In the genomic region with DNA sequence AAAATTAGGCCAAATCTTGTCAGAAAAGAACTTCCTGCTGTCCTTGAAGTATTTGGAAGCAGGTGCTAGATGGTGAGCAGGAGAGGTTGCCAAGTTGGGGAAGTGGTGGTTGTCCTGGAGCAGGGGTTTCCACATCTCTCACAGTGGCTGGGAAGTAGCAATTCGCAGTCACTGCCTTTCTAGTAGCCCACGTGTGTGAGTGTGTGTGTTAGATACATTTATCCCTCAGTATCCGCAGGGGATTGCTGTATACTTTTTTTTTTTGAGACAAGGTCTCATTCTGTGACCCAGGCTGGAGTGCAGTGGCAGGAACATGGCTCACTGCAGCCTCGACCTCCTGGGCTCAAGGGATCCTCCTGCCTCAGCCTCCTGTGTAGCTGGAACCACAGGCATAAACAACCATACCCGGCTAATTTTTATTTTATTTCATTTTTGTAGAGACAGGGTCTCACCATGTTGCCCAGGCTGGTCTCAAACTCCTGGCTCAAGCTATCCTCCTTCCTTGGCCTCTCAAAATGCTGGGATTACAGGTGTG, we compare ENCODE assay signal across 2 cellular contexts.
TF ChIP-seq lines count a peak whose summit lies in the region.

No MANE protein-coding gene starts in this region.

TF ChIP-seq in HEK293, 187 proteins besides CTCF, POLR2A, EP300 and RAD21 (continued from another document):
- TF ChIP-seq ZNF518A (tag by site-specific recombination; conservative IDR thresholded peaks at IDR 0.05; ENCODE audit: low read depth) = no peak
- TF ChIP-seq ZNF792 (tag by site-specific recombination; IDR thresholded peaks at IDR 0.05) = peak; percentile 51; the same call in 1 of the 2 replicates
- no peak for TF ChIP-seq ZNF248 (tag by site-specific recombination; IDR thresholded peaks at IDR 0.05)
- no peak for TF ChIP-seq ZSCAN5A (tag by site-specific recombination; IDR thresholded peaks at IDR 0.05)
- no peak for TF ChIP-seq ZSCAN16 (tag by site-specific recombination; IDR thresholded peaks at IDR 0.05)
- no peak for TF ChIP-seq ZNF621 (tag by site-specific recombination; IDR thresholded peaks at IDR 0.05)
- no peak for TF ChIP-seq ZXDB (tag by site-specific recombination; IDR thresholded peaks at IDR 0.05)
- TF ChIP-seq WT1 (tag by site-specific recombination; IDR thresholded peaks at IDR 0.05) = no peak
- no peak for TF ChIP-seq ZNF169 (tag by site-specific recombination; IDR thresholded peaks at IDR 0.05)
- TF ChIP-seq ZNF114 (tag by site-specific recombination; IDR thresholded peaks at IDR 0.05) = no peak
- TF ChIP-seq, protein P1, sequence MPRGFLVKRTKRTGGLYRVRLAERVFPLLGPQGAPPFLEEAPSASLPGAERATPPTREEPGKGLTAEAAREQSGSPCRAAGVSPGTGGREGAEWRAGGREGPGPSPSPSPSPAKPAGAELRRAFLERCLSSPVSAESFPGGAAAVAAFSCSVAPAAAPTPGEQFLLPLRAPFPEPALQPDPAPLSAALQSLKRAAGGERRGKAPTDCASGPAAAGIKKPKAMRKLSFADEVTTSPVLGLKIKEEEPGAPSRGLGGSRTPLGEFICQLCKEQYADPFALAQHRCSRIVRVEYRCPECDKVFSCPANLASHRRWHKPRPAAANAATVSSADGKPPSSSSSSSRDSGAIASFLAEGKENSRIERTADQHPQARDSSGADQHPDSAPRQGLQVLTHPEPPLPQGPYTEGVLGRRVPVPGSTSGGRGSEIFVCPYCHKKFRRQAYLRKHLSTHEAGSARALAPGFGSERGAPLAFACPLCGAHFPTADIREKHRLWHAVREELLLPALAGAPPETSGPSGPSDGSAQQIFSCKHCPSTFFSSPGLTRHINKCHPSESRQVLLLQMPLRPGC (tag by site-specific recombination; IDR thresholded peaks at IDR 0.05) = 0 out of 2 replicates have a peak, but pooled peaks have one; percentile 11
- no peak for TF ChIP-seq ZNF610 (tag by site-specific recombination; IDR thresholded peaks at IDR 0.05; ENCODE audit: borderline replicate concordance)
- no peak for TF ChIP-seq ZFP41 (tag by site-specific recombination; IDR thresholded peaks at IDR 0.05; ENCODE audit: borderline replicate concordance)
- TF ChIP-seq ZFHX2 (tag by site-specific recombination; conservative IDR thresholded peaks at IDR 0.05) = no peak
- peak; percentile 78 for TF ChIP-seq ZNF600 (tag by site-specific recombination; IDR thresholded peaks at IDR 0.05)
- no peak for TF ChIP-seq KLF7 (tag by site-specific recombination; IDR thresholded peaks at IDR 0.05; ENCODE audit: borderline replicate concordance)
- TF ChIP-seq ZNF175 (tag by site-specific recombination; IDR thresholded peaks at IDR 0.05) = no peak

TF ChIP-seq in SK-N-SH treated with all-trans-retinoic acid at 6 μM for 48 hours, 23 proteins besides CTCF, POLR2A, EP300 and RAD21 (continued from another document):
- TF ChIP-seq, protein P2, sequence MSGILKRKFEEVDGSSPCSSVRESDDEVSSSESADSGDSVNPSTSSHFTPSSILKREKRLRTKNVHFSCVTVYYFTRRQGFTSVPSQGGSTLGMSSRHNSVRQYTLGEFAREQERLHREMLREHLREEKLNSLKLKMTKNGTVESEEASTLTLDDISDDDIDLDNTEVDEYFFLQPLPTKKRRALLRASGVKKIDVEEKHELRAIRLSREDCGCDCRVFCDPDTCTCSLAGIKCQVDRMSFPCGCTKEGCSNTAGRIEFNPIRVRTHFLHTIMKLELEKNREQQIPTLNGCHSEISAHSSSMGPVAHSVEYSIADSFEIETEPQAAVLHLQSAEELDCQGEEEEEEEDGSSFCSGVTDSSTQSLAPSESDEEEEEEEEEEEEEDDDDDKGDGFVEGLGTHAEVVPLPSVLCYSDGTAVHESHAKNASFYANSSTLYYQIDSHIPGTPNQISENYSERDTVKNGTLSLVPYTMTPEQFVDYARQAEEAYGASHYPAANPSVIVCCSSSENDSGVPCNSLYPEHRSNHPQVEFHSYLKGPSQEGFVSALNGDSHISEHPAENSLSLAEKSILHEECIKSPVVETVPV (CRISPR knock-in tag; IDR thresholded peaks at IDR 0.05) = no peak
